Comparison of ENCODE assay signal across 8 cellular contexts in the genomic region with DNA sequence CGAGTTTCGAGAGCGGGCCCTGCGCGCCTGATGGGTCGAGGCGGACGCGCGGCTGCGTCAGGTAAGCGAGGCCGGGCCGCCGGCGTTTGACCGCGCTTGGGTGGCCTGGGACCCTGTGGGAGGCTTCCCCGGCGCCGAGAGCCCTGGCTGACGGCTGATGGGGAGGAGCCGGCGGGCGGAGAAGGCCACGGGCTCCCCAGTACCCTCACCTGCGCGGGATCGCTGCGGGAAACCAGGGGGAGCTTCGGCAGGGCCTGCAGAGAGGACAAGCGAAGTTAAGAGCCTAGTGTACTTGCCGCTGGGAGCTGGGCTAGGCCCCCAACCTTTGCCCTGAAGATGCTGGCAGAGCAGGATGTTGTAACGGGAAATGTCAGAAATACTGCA. TPM values are rescaled to one million over a fixed set of nuclear protein-coding genes. Genes with fewer than 3 reads are reported as not detected.
DNase-seq lines count a peak whose midpoint lies in the region; ATAC-seq and TF ChIP-seq lines count a peak whose summit lies in the region.
"Not testable (repeated sequence)": the region's sequence is repeated elsewhere in the genome, so short reads cannot be mapped to it uniquely, and the experiment has no call there.
"Had no signal": no experiment of that assay in that cellular context is flagged by ENCODE, and none has a peak within 500 bp of the region (broad histone marks: within the 10 kb centered on the region; RNA-seq: fewer than 3 reads in every experiment).

No MANE protein-coding gene starts in this region.

- not testable (repeated sequence) for H3K9me3 ChIP-seq in left ventricle myocardium inferior (replicated peaks); naive thymus-derived CD4-positive, alpha-beta T cell (ENCODE audit: control insufficient read depth in 2 of 3, low read length in 3 of 3); spleen

- POLR2A ChIA-PET in T-cell (lab: Charles Lee): interaction anchor here in 1 of 2 donors (0.6 kb wide), 1 partner anchor 920 kb away, joined by 3 read pairs; no protein-coding TSS in a partner anchor
- POLR2A ChIA-PET in naive thymus-derived CD4-positive, alpha-beta T cell (lab: Charles Lee): not testable (repeated sequence)

- whole genome bisulfite sequencing in spleen, 5 donors: no CpG with 5 or more reads among the region's 34 CpGs

- H3K4me1 ChIP-seq in left ventricle myocardium inferior; naive thymus-derived CD4-positive, alpha-beta T cell (ENCODE audit: control insufficient read depth in 2 of 2, insufficient read depth in 2 of 2, low read length in 2 of 2); spleen: not testable (repeated sequence)

- CTCF ChIA-PET in T-cell (lab: Charles Lee); naive thymus-derived CD4-positive, alpha-beta T cell (lab: Charles Lee): not testable (repeated sequence)

- not testable (repeated sequence) for H3K27me3 ChIP-seq in left ventricle myocardium inferior (ENCODE audit: low read depth); naive thymus-derived CD4-positive, alpha-beta T cell (ENCODE audit: control insufficient read depth in 2 of 2, insufficient read depth in 2 of 2, low read length in 2 of 2); spleen (replicated peaks in 1 of 7)

- not testable (repeated sequence) for H3K4me3 Mint-ChIP-seq in T-cell; central memory CD8-positive, alpha-beta T cell; naive thymus-derived CD4-positive, alpha-beta T cell

- peak overlapping the region; percentile 67 for H3K4me3 ChIP-seq in left ventricle myocardium inferior
- H3K4me3 ChIP-seq in naive thymus-derived CD4-positive, alpha-beta T cell (ENCODE audit: low read length): not testable (repeated sequence)
- H3K4me3 ChIP-seq in spleen: peak overlapping the region in 7 of 8 donors; percentile 28 to 67 (median 47)

- H3K36me3 Mint-ChIP-seq in T-cell; central memory CD8-positive, alpha-beta T cell (ENCODE audit: insufficient read depth); naive thymus-derived CD4-positive, alpha-beta T cell: not testable (repeated sequence)

- H3K27me3 Mint-ChIP-seq in T-cell; central memory CD8-positive, alpha-beta T cell; naive thymus-derived CD4-positive, alpha-beta T cell: not testable (repeated sequence)

- not testable (repeated sequence) for TF ChIP-seq CTCF in left ventricle myocardium inferior (IDR thresholded peaks at IDR 0.05; ENCODE audit: borderline replicate concordance); spleen (IDR thresholded peaks at IDR 0.05 in 8 of 11, conservative IDR thresholded peaks at IDR 0.05 in 3 of 11)

- H3K27ac ChIP-seq in left ventricle myocardium inferior (replicated peaks) (peak overlapping the region; percentile 85), spleen (peak overlapping the region in 7 of 8 donors; percentile 69 to 88 (median 82))
- H3K27ac ChIP-seq in naive thymus-derived CD4-positive, alpha-beta T cell (ENCODE audit: low read depth, low read length): peak overlapping the region; percentile 41

- not testable (repeated sequence) for H3K27ac Mint-ChIP-seq in T-cell; central memory CD8-positive, alpha-beta T cell (ENCODE audit: low read depth); naive thymus-derived CD4-positive, alpha-beta T cell

- TF ChIP-seq POLR2A in spleen (IDR thresholded peaks at IDR 0.05): not testable (repeated sequence)

- not testable (repeated sequence) for DNase-seq in T-cell; central memory CD8-positive, alpha-beta T cell (ENCODE audit: low spot score in 2 of 2); left ventricle myocardium inferior; naive thymus-derived CD4-positive, alpha-beta T cell; spleen

- peak; percentile 15 for ATAC-seq in GM19023 (IDR thresholded peaks at IDR 0.05; ENCODE audit: unreplicated experiment)
- ATAC-seq in HG02884 (IDR thresholded peaks at IDR 0.05; ENCODE audit: unreplicated experiment): peak; percentile 4
- ATAC-seq in T-cell (replicated peaks in 1 of 4): peak; percentile 13 to 41 (median 28)
- ATAC-seq in central memory CD8-positive, alpha-beta T cell (replicated peaks; ENCODE audit: extremely low read depth, poor library complexity, severe bottlenecking): peak; percentile 17
- peak; percentile 4 for ATAC-seq in naive thymus-derived CD4-positive, alpha-beta T cell

- H3K36me3 ChIP-seq in left ventricle myocardium inferior; naive thymus-derived CD4-positive, alpha-beta T cell (ENCODE audit: control insufficient read depth in 2 of 3, insufficient read depth in 3 of 3, low read length in 3 of 3); spleen: not testable (repeated sequence)

- intact Hi-C loops in left ventricle myocardium inferior (cut with micrococcal nuclease); naive thymus-derived CD4-positive, alpha-beta T cell (cut with micrococcal nuclease); spleen (cut with DNase I; ENCODE audit: low total_unique reads): not testable (repeated sequence)

- not testable (repeated sequence) for H3K4me1 Mint-ChIP-seq in T-cell; central memory CD8-positive, alpha-beta T cell; naive thymus-derived CD4-positive, alpha-beta T cell

- H3K9me3 Mint-ChIP-seq in T-cell; central memory CD8-positive, alpha-beta T cell; naive thymus-derived CD4-positive, alpha-beta T cell: not testable (repeated sequence)

RNA-seq across cellular contexts. Expression of a gene that starts 57.3 kb away (rescaled TPM):
- total RNA-seq in T-cell (1 to 10 TPM; 3.0 to 5.7 (median 3.8) TPM), left ventricle myocardium inferior (3.5 TPM), spleen (1 to 10 TPM; 3.3 to 8.9 (median 6.4) TPM)
- total RNA-seq in naive thymus-derived CD4-positive, alpha-beta T cell: 10 to 100 TPM in 1 of 5 experiments, 1 to 10 TPM in 4; 5.9 to 10.0 (median 6.9) TPM
- polyA plus RNA-seq in naive thymus-derived CD4-positive, alpha-beta T cell: under 1 TPM; 0.11 to 0.25 TPM
- 1 to 10 TPM in 1 of 3 donors, under 1 TPM in 2; 0.21 to 1.2 (median 0.57) TPM for polyA plus RNA-seq in spleen
- polyA plus RNA-seq: naive thymus-derived CD8-positive, alpha-beta T cell had no signal
